In genomic region chr4:110487873-110488272, GRCh38 we compare ENCODE assay signal across 12 cellular contexts. TPM values are rescaled to one million over a fixed set of nuclear protein-coding genes. Genes with fewer than 3 reads are reported as not detected.
A peak's percentile ranks its signal among the peaks of the same experiment; 100 is the strongest.
DNase-seq lines count a peak whose midpoint lies in the region; ATAC-seq lines count a peak whose summit lies in the region.
"Had no signal": no experiment of that assay in that cellular context is flagged by ENCODE, and none has a peak within 500 bp of the region (broad histone marks: within the 10 kb centered on the region; RNA-seq: fewer than 3 reads in every experiment).

No MANE protein-coding gene starts in this region.

- in situ Hi-C loops in Caki2 (cut with HindIII; ENCODE audit: low pct_unique_long_range_greater_than_20kb, low sequenced_read_pairs) = no loop called here

- H3K9me3 ChIP-seq in iPS-20b (ENCODE audit: insufficient read depth, low read depth, low read length) = no peaks in the 10 kb centered on the region

- H3K4me3 ChIP-seq in iPS-20b (ENCODE audit: low read length) = peak overlapping the region; percentile 44

- DNase-seq in Caki2 (ENCODE audit: low read depth) (peak; percentile 19), RPMI8226 (peak; percentile 34), GM03348 (ENCODE audit: low spot score) (no peak)
- DNase-seq: activated T-cell treated with anti-CD3 and anti-CD28 coated beads, Interleukin-2, amount 50 U/mL, for 48 hours; NCI-H1436 treated with DMSO at 0.1 percent for 48 hours; retina; T-cell had no signal

- H3K27me3 ChIP-seq in iPS-20b (ENCODE audit: insufficient read depth, low read length) = no peaks in the 10 kb centered on the region

- H3K4me1 ChIP-seq in iPS-20b (ENCODE audit: insufficient read depth, low read length) = peaks cover 20% of the 10 kb centered on the region

- no peak overlapping the region for H3K27ac ChIP-seq in iPS-20b (ENCODE audit: low read length)

- H3K36me3 ChIP-seq in iPS-20b (ENCODE audit: insufficient read depth, low read depth, low read length) = no peaks in the 10 kb centered on the region

- H3K9ac ChIP-seq in iPS-20b (ENCODE audit: low read depth, low read length) = no peak overlapping the region

- ATAC-seq in HG02870 (IDR thresholded peaks at IDR 0.05; ENCODE audit: unreplicated experiment) = peak; percentile 31
- ATAC-seq in GM19455 (IDR thresholded peaks at IDR 0.05; ENCODE audit: unreplicated experiment) = no peak
- ATAC-seq in HG03025 (IDR thresholded peaks at IDR 0.05; ENCODE audit: low FRiP score, unreplicated experiment) = no peak
- ATAC-seq in GM18867 (IDR thresholded peaks at IDR 0.05; ENCODE audit: unreplicated experiment) = no peak
- ATAC-seq: T-cell had no signal

RNA-seq across cellular contexts. Expression of gene ENPEP, which starts 11.9 kb away (rescaled TPM):
- 3.8 and 5.0 TPM in 2 replicates for total RNA-seq in Caki2 (2014; rRNA removed; shearing (Covaris generic); ENCODE audit: low replicate concordance)
- total RNA-seq: T-cell had no signal
